ENCODE assay signal across 8 cellular contexts in the genomic region with DNA sequence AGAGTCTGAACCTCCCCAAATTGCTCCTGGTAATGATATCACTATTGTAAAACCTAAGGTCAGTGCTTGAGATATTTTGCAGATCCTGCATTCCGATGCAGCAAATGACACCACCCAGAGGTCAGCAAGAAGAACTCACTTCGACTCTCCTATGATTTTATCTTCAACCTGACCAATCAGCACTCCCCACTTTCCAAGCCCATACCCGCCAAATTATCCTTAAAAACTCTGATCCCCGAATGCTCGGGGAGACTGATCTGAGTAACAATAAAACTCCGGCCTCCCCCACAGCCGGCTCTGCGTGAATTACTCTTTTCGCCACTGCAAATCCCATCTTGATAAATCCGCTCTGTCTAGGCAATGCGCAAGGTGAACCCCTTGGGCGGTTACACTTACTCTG. TPM values are rescaled to one million over a fixed set of nuclear protein-coding genes. Genes with fewer than 3 reads are reported as not detected.
DNase-seq lines count a peak whose midpoint lies in the region; ATAC-seq and TF ChIP-seq lines count a peak whose summit lies in the region.

No MANE protein-coding gene starts in this region.

- H3K4me2 ChIP-seq in IMR-90 (ENCODE audit: low read depth, low read length), result peak overlapping the region; percentile 98

- peak overlapping the region; percentile 21; the same call in 1 of the 2 replicates for H3K23ac ChIP-seq in IMR-90 (ENCODE audit: low read depth, low read length)

- no TSS peak for BruUV-seq in IMR-90 (replicated peaks; lab: Mats Ljungman, UMichigan)

- WGBS in IMR-90 (ENCODE audit: extremely low coverage in 2 of 2, insufficient read length in 1 of 2), 2 experiments, result 6% methylated on average over 7 of the region's 12 CpGs; no CpG with 5 or more reads in 1 of the 2 experiments

- TF ChIP-seq RAD21 in IMR-90 (IDR thresholded peaks at IDR 0.05; ENCODE audit: low read length), result peak; percentile 39

- peak overlapping the region; percentile 56 for H3K27ac ChIP-seq in CD8-positive, alpha-beta T cell (ENCODE audit: low read depth, low read length)
- no peak overlapping the region for H3K27ac ChIP-seq in IMR-90 (ENCODE audit: insufficient read depth, low read length)
- peak overlapping the region; percentile 96 for H3K27ac ChIP-seq in lower lobe of right lung

- H2BK20ac ChIP-seq in IMR-90 (ENCODE audit: low read depth, low read length), result no peak overlapping the region

- peak overlapping the region; percentile 45 for H2AFZ ChIP-seq in IMR-90 (replicated peaks; ENCODE audit: low read length, poor library complexity)

- H3K9me3 ChIP-seq in CD8-positive, alpha-beta T cell (ENCODE audit: low read length), result no peaks in the 10 kb centered on the region
- H3K9me3 ChIP-seq in IMR-90 (ENCODE audit: control insufficient read depth, insufficient read depth, low read length) (no peaks in the 10 kb centered on the region), lower lobe of right lung (no peaks in the 10 kb centered on the region)

- POLR2A ChIA-PET in CD8-positive, alpha-beta T cell (lab: Charles Lee), result no interaction called here
- POLR2A ChIA-PET in IMR-90 (lab: Charles Lee; ENCODE audit: unreplicated experiment), result no interaction called here

- peaks cover 32% of the 10 kb centered on the region for H3K4me1 ChIP-seq in CD8-positive, alpha-beta T cell (ENCODE audit: insufficient read depth, low read length)
- peaks cover 7% of the 10 kb centered on the region for H3K4me1 ChIP-seq in IMR-90 (ENCODE audit: control insufficient read depth, insufficient read depth, low read length)
- H3K4me1 ChIP-seq in lower lobe of right lung, result peaks cover 58% of the 10 kb centered on the region

- intact Hi-C loops in CD8-positive, alpha-beta T cell (cut with DNase I, micrococcal nuclease), result loop anchor here (1.0 to 10.0 kb wide), 17 partner anchors 115 to 1663 kb away; a partner anchor contains a TSS
- intact Hi-C loops in IMR-90 (cut with micrococcal nuclease), result loop anchor here (1.0 kb wide), 1 partner anchor 130 kb away; no protein-coding TSS in a partner anchor
- intact Hi-C loops in lower lobe of right lung (cut with DNase I), result no loop called here

- H3K56ac ChIP-seq in IMR-90 (ENCODE audit: extremely low read depth, insufficient read depth, low read length), result no peak overlapping the region

- H2BK15ac ChIP-seq in IMR-90 (ENCODE audit: low read depth, low read length), result no peak overlapping the region

- peaks cover 7% of the 10 kb centered on the region; the same call in 1 of the 2 replicates for H3K9me1 ChIP-seq in IMR-90 (ENCODE audit: insufficient read depth, low read length)

- TF ChIP-seq POLR2A in IMR-90 (IDR thresholded peaks at IDR 0.05; ENCODE audit: low read depth, low read length), result no peak

- no peak overlapping the region; the same call in 1 of the 2 replicates for H3K14ac ChIP-seq in IMR-90 (replicated peaks; ENCODE audit: low read depth, low read length)

- H3K18ac ChIP-seq in IMR-90 (ENCODE audit: low read depth, low read length), result no peak overlapping the region

- no peak overlapping the region for H2BK120ac ChIP-seq in IMR-90 (ENCODE audit: low read depth, low read length)

- H3K9me3 Mint-ChIP-seq in CD8-positive, alpha-beta T cell, result no peaks in the 10 kb centered on the region
- no peaks in the 10 kb centered on the region for H3K9me3 Mint-ChIP-seq in brain

- CTCF ChIA-PET in CD8-positive, alpha-beta T cell (lab: Charles Lee), result no interaction called here
- CTCF ChIA-PET in IMR-90 (lab: Yijun Ruan, JAX), result interaction anchor here (0.6 kb wide), 1 partner anchor 271 kb away, joined by 9 read pairs; no protein-coding TSS in a partner anchor

- no peak for TF ChIP-seq CTCF in CD8-positive, alpha-beta T cell (IDR thresholded peaks at IDR 0.05)
- peak; percentile 39 for TF ChIP-seq CTCF in IMR-90 (conservative IDR thresholded peaks at IDR 0.05; ENCODE audit: low read depth, low read length)
- peak; percentile 20 to 41 for TF ChIP-seq CTCF in brain (conservative IDR thresholded peaks at IDR 0.05)
- TF ChIP-seq CTCF in lower lobe of right lung (IDR thresholded peaks at IDR 0.05), result peak; percentile 29

- H2AK9ac ChIP-seq in IMR-90 (replicated peaks; ENCODE audit: low read depth, low read length, poor library complexity), result no peak overlapping the region

- H3K4me1 Mint-ChIP-seq in CD8-positive, alpha-beta T cell (ENCODE audit: low read depth), result peaks cover 31% of the 10 kb centered on the region
- H3K4me1 Mint-ChIP-seq in brain, result peaks cover 17% of the 10 kb centered on the region

- peak overlapping the region; percentile 90 for H3K4me3 ChIP-seq in CD8-positive, alpha-beta T cell (ENCODE audit: low read depth, low read length)
- H3K4me3 ChIP-seq in IMR-90 (ENCODE audit: insufficient read depth, low read depth, low read length), result peak overlapping the region; percentile 93
- peak overlapping the region; percentile 84 for H3K4me3 ChIP-seq in lower lobe of right lung

- H3K4ac ChIP-seq in IMR-90 (ENCODE audit: low read depth, low read length), result no peak overlapping the region

- no peak for ATAC-seq in CD8-positive, alpha-beta T cell
- ATAC-seq in IMR-90 (ENCODE audit: low read depth), result 0 out of 2 replicates have a peak, but pooled peaks have one; percentile 4
- no peak for ATAC-seq in lower lobe of right lung
- no peak for ATAC-seq in GM18502 (IDR thresholded peaks at IDR 0.05; ENCODE audit: poor library complexity, unreplicated experiment)
- ATAC-seq in HG02885 (IDR thresholded peaks at IDR 0.05; ENCODE audit: poor library complexity, unreplicated experiment), result no peak

- no peak overlapping the region for H4K5ac ChIP-seq in IMR-90 (ENCODE audit: low read depth, low read length)

- no peaks in the 10 kb centered on the region for H3K27me3 ChIP-seq in CD8-positive, alpha-beta T cell (ENCODE audit: insufficient read depth, low read length)
- no peaks in the 10 kb centered on the region for H3K27me3 ChIP-seq in IMR-90 (ENCODE audit: control insufficient read depth, insufficient read depth, low read length)
- H3K27me3 ChIP-seq in lower lobe of right lung (ENCODE audit: low read depth), result no peaks in the 10 kb centered on the region

- no peaks in the 10 kb centered on the region for H3K36me3 ChIP-seq in CD8-positive, alpha-beta T cell (ENCODE audit: insufficient read depth, low read length)
- H3K36me3 ChIP-seq in IMR-90 (ENCODE audit: control insufficient read depth, insufficient read depth, low read length) (peaks cover 2% of the 10 kb centered on the region; the same call in 1 of the 2 replicates), lower lobe of right lung (peaks cover 21% of the 10 kb centered on the region)

- dilution Hi-C loops in IMR-90 (cut with HindIII; ENCODE audit: low sequenced_read_pairs, unreplicated experiment), result no loop called here

- in situ Hi-C loops in IMR-90 (cut with MboI; ENCODE audit: low sequenced_read_pairs), result no loop called here

- no peak overlapping the region for H3K4me3 Mint-ChIP-seq in CD8-positive, alpha-beta T cell
- no peak overlapping the region for H3K4me3 Mint-ChIP-seq in brain

- no peak overlapping the region; the same call in 1 of the 2 replicates for H4K91ac ChIP-seq in IMR-90 (ENCODE audit: insufficient read depth, low read depth, low read length)

- H4K8ac ChIP-seq in IMR-90 (ENCODE audit: low read depth in 2 of 2, low read length in 2 of 2), result no peak overlapping the region

- H3K27me3 Mint-ChIP-seq in CD8-positive, alpha-beta T cell (ENCODE audit: low read depth), result no peaks in the 10 kb centered on the region
- H3K27me3 Mint-ChIP-seq in brain, result peaks cover 6% of the 10 kb centered on the region

- no peak for DNase-seq in CD8-positive, alpha-beta T cell
- DNase-seq in IMR-90 (peak; percentile 40), lower lobe of right lung (no peak), ureter (ENCODE audit: low spot score) (no peak), DMS153 treated with DMSO at 0.1 percent for 48 hours (lab: John Stamatoyannopoulos, UW; ENCODE audit: unreplicated experiment) (no peak)

- no peak overlapping the region for H2AK5ac ChIP-seq in IMR-90 (ENCODE audit: low read depth, low read length)

- peaks cover 3% of the 10 kb centered on the region; the same call in 1 of the 2 replicates for H4K20me1 ChIP-seq in IMR-90 (ENCODE audit: insufficient read depth, low read length)

- peak overlapping the region; percentile 46 for H3K9ac ChIP-seq in IMR-90 (ENCODE audit: low read depth, low read length)

- peaks cover 19% of the 10 kb centered on the region for H3K36me3 Mint-ChIP-seq in CD8-positive, alpha-beta T cell
- no peaks in the 10 kb centered on the region for H3K36me3 Mint-ChIP-seq in brain

- H3K79me1 ChIP-seq in IMR-90 (ENCODE audit: low read depth in 1 of 2, low read length in 2 of 2), result peaks cover 31 to 50% of the 10 kb centered on the region in 2 experiments

- no peak overlapping the region for H2BK5ac ChIP-seq in IMR-90 (ENCODE audit: low read depth, low read length, poor library complexity, severe bottlenecking)

- H3K27ac Mint-ChIP-seq in CD8-positive, alpha-beta T cell, result no peak overlapping the region
- no peak overlapping the region for H3K27ac Mint-ChIP-seq in brain

TF ChIP-seq in IMR-90, 13 proteins besides CTCF, POLR2A, EP300 and RAD21:
- no peak for TF ChIP-seq CEBPB (IDR thresholded peaks at IDR 0.05; ENCODE audit: low read depth, low read length)
- TF ChIP-seq MAZ (IDR thresholded peaks at IDR 0.05; ENCODE audit: borderline replicate concordance, low read depth, low read length), result no peak

RNA-seq across cellular contexts. Expression of a gene that starts 1.2 kb away (rescaled TPM):
- total RNA-seq in CD8-positive, alpha-beta T cell, result 10 to 100 TPM; 24.6 to 25.4 TPM
- total RNA-seq in IMR-90 (2012; rRNA removed) (123 and 210 TPM in 2 replicates), lower lobe of right lung (670 TPM), ureter (175 TPM)
- polyA plus RNA-seq in IMR-90 (2012; rRNA removed) (272 and 273 TPM in 2 replicates), brain (ENCODE audit: insufficient read depth, low read depth, low replicate concordance) (149 TPM)
- polyA plus RNA-seq in IMR-90 (2012; cell fraction: cytosol; rRNA removed), result 197 and 369 TPM in 2 replicates
- polyA plus RNA-seq in IMR-90 (2012; cell fraction: nucleus; rRNA removed; ENCODE audit: low replicate concordance), result 66.2 and 72.0 TPM in 2 replicates

RNA-seq across cellular contexts. Expression of a gene that starts 1.6 kb away (rescaled TPM):
- total RNA-seq in CD8-positive, alpha-beta T cell, result 10 to 100 TPM; 18.6 to 24.0 TPM
- total RNA-seq in IMR-90 (2012; rRNA removed) (5.4 and 9.2 TPM in 2 replicates), lower lobe of right lung (23.4 TPM), ureter (25.6 TPM)
- polyA plus RNA-seq in IMR-90 (2012; rRNA removed) (25.7 and 25.8 TPM in 2 replicates), brain (ENCODE audit: insufficient read depth, low read depth, low replicate concordance) (25.3 TPM)
- polyA plus RNA-seq in IMR-90 (2012; cell fraction: cytosol; rRNA removed), result 2.7 and 5.1 TPM in 2 replicates
- 1.3 and 5.5 TPM in 2 replicates for polyA plus RNA-seq in IMR-90 (2012; cell fraction: nucleus; rRNA removed; ENCODE audit: low replicate concordance)
